Comparison of ENCODE assay signal across 17 cellular contexts in genomic region chr21:28953247-28953646, GRCh38. TPM values are rescaled to one million over a fixed set of nuclear protein-coding genes. Genes with fewer than 3 reads are reported as not detected.
DNase-seq lines count a peak whose midpoint lies in the region; ATAC-seq and TF ChIP-seq lines count a peak whose summit lies in the region.
"Had no signal": no experiment of that assay in that cellular context is flagged by ENCODE, and none has a peak within 500 bp of the region (broad histone marks: within the 10 kb centered on the region; RNA-seq: fewer than 3 reads in every experiment).

No MANE protein-coding gene starts in this region.

- DNase-seq in GM10248 (ENCODE audit: extremely low spot score) = peak; percentile 26
- no peak for DNase-seq in gastrocnemius medialis
- no peak for DNase-seq in BE2C
- DNase-seq in NOMO-1 treated with DMSO at 0.1 percent for 48 hours (lab: John Stamatoyannopoulos, UW; ENCODE audit: unreplicated experiment) = no peak
- DNase-seq: activated CD4-positive, alpha-beta T cell treated with anti-CD3 and anti-CD28 coated beads for 48 hours; activated T-cell treated with anti-CD3 and anti-CD28 coated beads, Interleukin-2, amount 50 U/mL, for 1 hour; left ventricle myocardium superior; NCI-H69; sigmoid colon; stimulated activated CD4-positive, alpha-beta T cell treated with anti-CD3 and anti-CD28 coated beads, Interleukin-1b, Interleukin-23, amount 100 ng/mL, for 48 hours; substantia nigra had no signal

- H3K4me1 ChIP-seq in gastrocnemius medialis = no peaks in the 10 kb centered on the region
- H3K4me1 ChIP-seq in BE2C = no peaks in the 10 kb centered on the region
- H3K4me1 ChIP-seq: sigmoid colon had no signal

- no peak overlapping the region for H3K27ac ChIP-seq in gastrocnemius medialis
- H3K27ac ChIP-seq: sigmoid colon, SK-N-MC had no signal

- peak; percentile 67 for ATAC-seq in GM18861 (IDR thresholded peaks at IDR 0.05; ENCODE audit: unreplicated experiment)
- ATAC-seq in GM21576 (IDR thresholded peaks at IDR 0.05; ENCODE audit: unreplicated experiment) = peak; percentile 81
- ATAC-seq in HG03108 (IDR thresholded peaks at IDR 0.05; ENCODE audit: unreplicated experiment) = peak; percentile 63
- no peak for ATAC-seq in gastrocnemius medialis
- ATAC-seq in GM19397 (IDR thresholded peaks at IDR 0.05; ENCODE audit: unreplicated experiment) = no peak
- ATAC-seq: esophagus mucosa, left ventricle myocardium superior had no signal

- TF ChIP-seq POLR2A in gastrocnemius medialis (IDR thresholded peaks at IDR 0.05) = no peak

- POLR2A ChIA-PET in GM10248 (lab: Yijun Ruan, JAX) = no interaction called here

- CTCF ChIA-PET in GM10248 (lab: Yijun Ruan, JAX) = interaction anchor here (1.0 to 1.4 kb wide), 3 partner anchors 9 to 39 kb away, joined by 3 to 5 read pairs (median 3); no protein-coding TSS in a partner anchor

- in situ Hi-C loops in gastrocnemius medialis (cut with MboI; ENCODE audit: low sequenced_read_pairs in 4 of 4) = no loop called here

- peaks cover 0 to 54% of the 10 kb centered on the region in 2 donors for H3K36me3 ChIP-seq in gastrocnemius medialis
- peaks cover 30% of the 10 kb centered on the region for H3K36me3 ChIP-seq in BE2C

- H3K4me3 ChIP-seq in gastrocnemius medialis = no peak overlapping the region
- H3K4me3 ChIP-seq in BE2C (ENCODE audit: low read depth, low read length) = no peak overlapping the region
- H3K4me3 ChIP-seq: sigmoid colon, SK-N-MC had no signal

- intact Hi-C loops in gastrocnemius medialis (cut with DNase I; ENCODE audit: low total_unique reads) = no loop called here

- H3K27me3 ChIP-seq in gastrocnemius medialis (no peaks in the 10 kb centered on the region), BE2C (no peaks in the 10 kb centered on the region)
- H3K27me3 ChIP-seq: sigmoid colon had no signal

- no peak for TF ChIP-seq CTCF in GM10248 (IDR thresholded peaks at IDR 0.05; ENCODE audit: control extremely low read depth, extremely low read depth, low read depth, missing control alignments)
- TF ChIP-seq CTCF in gastrocnemius medialis (IDR thresholded peaks at IDR 0.05 in 4 of 5, conservative IDR thresholded peaks at IDR 0.05 in 1 of 5) = no peak
- no peak for TF ChIP-seq CTCF in BE2C (IDR thresholded peaks at IDR 0.05; ENCODE audit: low read depth, low read length)

- H3K9me3 ChIP-seq in gastrocnemius medialis (no peaks in the 10 kb centered on the region), BE2C (no peaks in the 10 kb centered on the region)
- H3K9me3 ChIP-seq: sigmoid colon had no signal

RNA-seq across cellular contexts. Expression of gene LTN1, which starts 39.4 kb away (rescaled TPM):
- 10 to 100 TPM; 22.7 to 33.3 (median 23.2) TPM for total RNA-seq in gastrocnemius medialis
- polyA plus RNA-seq in BE2C (2012; ENCODE audit: insufficient read depth, insufficient read length, low read depth) = 21.4 TPM

Comparison
In these comparisons a context has a peak if more than half of its experiments do, and no peak if none do; other contexts are left out.
1. ATAC-seq: peak in GM18861 (single experiment), GM21576 (single experiment) and HG03108 (single experiment); none in gastrocnemius medialis (0 of 2) and GM19397 (single experiment).